ENCODE assay signal across 9 cellular contexts in the genomic region with DNA sequence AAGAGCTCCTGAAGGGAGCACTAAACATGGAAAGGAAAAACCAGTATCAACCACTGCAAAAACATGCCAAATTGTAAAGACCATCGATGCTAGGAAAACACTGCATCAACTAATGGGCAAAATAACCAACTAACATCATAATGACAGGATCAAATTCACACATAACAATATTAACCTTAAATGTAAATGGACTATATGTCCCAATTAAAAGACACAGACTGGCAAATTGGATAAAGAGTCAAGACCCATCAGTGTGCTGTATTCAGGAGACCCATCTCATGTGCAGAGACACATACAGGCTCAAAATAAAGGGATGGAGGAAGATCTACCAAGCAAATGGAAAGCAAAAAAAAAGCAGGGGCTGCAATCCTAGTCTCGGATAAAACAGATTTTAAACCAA. TPM values are rescaled to one million over a fixed set of nuclear protein-coding genes. Genes with fewer than 3 reads are reported as not detected.
"Had no signal": no experiment of that assay in that cellular context is flagged by ENCODE, and none has a peak within 500 bp of the region (broad histone marks: within the 10 kb centered on the region; RNA-seq: fewer than 3 reads in every experiment).

No MANE protein-coding gene starts in this region.

RNA-seq across cellular contexts. Expression of gene GLT8D2, which starts 13.8 kb away (rescaled TPM):
- total RNA-seq: activated B cell treated with CpG ODN at 0.5 μM for 24 hours; activated CD4-positive, alpha-beta memory T cell treated with anti-CD3 and anti-CD28 coated beads for 36 hours; activated CD4-positive, alpha-beta memory T cell treated with anti-CD3 and anti-CD28 coated beads, Interleukin-2, amount 10 ng/mL, durations not matched to agents 7 days and 5 days; activated CD4-positive, alpha-beta T cell treated with anti-CD3 and anti-CD28 coated beads, Interleukin-2, amount 10 ng/mL, durations not matched to agents 24 days and 14 days; activated CD4-positive, alpha-beta T cell treated with anti-CD3 and anti-CD28 coated beads, Interleukin-2, amount 10 ng/mL, durations not matched to agents 7 days and 5 days; activated CD8-positive, alpha-beta T cell treated with anti-CD3 and anti-CD28 coated beads for 36 hours; activated CD8-positive, alpha-beta T cell treated with anti-CD3 and anti-CD28 coated beads, Interleukin-2, amount 10 ng/mL, durations not matched to agents 7 days and 5 days; T-helper 17 cell; T-helper 2 cell treated with Interferon-gamma antibody and Interleukin-4, amounts not matched to agents 100 ng/mL and 5 ng/mL, for 36 hours had no signal
